Comparison of ENCODE assay signal across 20 cellular contexts in the genomic region with DNA sequence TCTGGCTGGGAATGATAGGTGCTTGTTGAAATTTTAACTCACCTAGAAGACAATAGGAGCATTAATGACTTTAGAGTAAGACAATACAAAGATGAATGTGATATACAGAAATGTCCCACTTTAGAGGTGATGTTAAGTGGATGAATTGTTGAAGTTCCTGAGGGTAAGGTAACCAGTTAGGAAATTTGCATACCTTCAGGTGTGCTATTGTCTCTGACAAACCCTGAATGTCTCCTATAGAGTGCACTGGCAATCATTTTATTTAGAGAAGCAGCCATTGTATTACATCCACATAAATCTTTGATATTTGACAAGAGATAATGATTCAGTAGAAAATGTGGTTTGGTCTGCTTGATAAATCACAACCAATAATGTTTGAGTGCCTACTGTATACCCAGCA.
A peak's percentile ranks its signal among the peaks of the same experiment; 100 is the strongest.
DNase-seq lines count a peak whose midpoint lies in the region; ATAC-seq, FAIRE-seq and TF ChIP-seq lines count a peak whose summit lies in the region.
"Had no signal": no experiment of that assay in that cellular context is flagged by ENCODE, and none has a peak within 500 bp of the region (broad histone marks: within the 10 kb centered on the region; RNA-seq: fewer than 3 reads in every experiment).

No MANE protein-coding gene starts in this region.

- TF ChIP-seq EP300 in H1 (IDR thresholded peaks at IDR 0.05; ENCODE audit: borderline replicate concordance in 1 of 2, low read depth in 2 of 2, low read length in 2 of 2) = no peak
- no peak for TF ChIP-seq EP300 in SK-N-SH (IDR thresholded peaks at IDR 0.05; ENCODE audit: borderline replicate concordance in 1 of 2, low read depth in 1 of 2, low read length in 1 of 2)

- TF ChIP-seq RAD21 in H1 (IDR thresholded peaks at IDR 0.05 in 1 of 2, conservative IDR thresholded peaks at IDR 0.05 in 1 of 2; ENCODE audit: low read depth in 2 of 2, low read length in 2 of 2) (no peak), SK-N-SH (IDR thresholded peaks at IDR 0.05; ENCODE audit: low read length) (no peak)

- H3K9ac ChIP-seq in HUES48 (ENCODE audit: low read depth, low read length) (no peak overlapping the region), H1 (replicated peaks in 1 of 4; ENCODE audit: extremely low read depth in 1 of 4, low read depth in 3 of 4, low read length in 3 of 4) (no peak overlapping the region), mesendoderm (ENCODE audit: low read length) (no peak overlapping the region), SK-N-SH (no peak overlapping the region)
- H3K9ac ChIP-seq: BLaER1 had no signal

- H3K56ac ChIP-seq in H1 (replicated peaks; ENCODE audit: insufficient read length, low read depth, low read length) (no peak overlapping the region), mesendoderm (ENCODE audit: low read length) (no peak overlapping the region)

- H3K27ac ChIP-seq in HUES48 (ENCODE audit: low read depth, low read length) (peak overlapping the region; percentile 42), H1 (ENCODE audit: low read depth, low read length) (no peak overlapping the region), mesendoderm (ENCODE audit: low read depth, low read length) (no peak overlapping the region), SK-N-SH (ENCODE audit: low read depth in 2 of 2, low read length in 1 of 2) (no peak overlapping the region), foreskin keratinocyte (no peak overlapping the region), SJCRH30 (no peak overlapping the region)
- H3K27ac ChIP-seq: BLaER1, C4-2B had no signal

- no peak overlapping the region for H2BK15ac ChIP-seq in H1 (ENCODE audit: low read length)
- no peak overlapping the region for H2BK15ac ChIP-seq in mesendoderm (replicated peaks; ENCODE audit: low read depth)

- no peak overlapping the region for H3K23ac ChIP-seq in H1 (ENCODE audit: insufficient read length)
- no peak overlapping the region for H3K23ac ChIP-seq in mesendoderm (ENCODE audit: low read length)

- H3K79me1 ChIP-seq in H1 (ENCODE audit: low read depth, low read length) (no peaks in the 10 kb centered on the region), mesendoderm (ENCODE audit: low read length) (no peaks in the 10 kb centered on the region)

- H3K4me3 ChIP-seq in HUES48 (ENCODE audit: low read depth, low read length) = no peak overlapping the region
- no peak overlapping the region for H3K4me3 ChIP-seq in H1 (ENCODE audit: extremely low read depth in 1 of 4, insufficient read depth in 2 of 4, low read depth in 3 of 4, low read length in 4 of 4)
- no peak overlapping the region for H3K4me3 ChIP-seq in mesendoderm (ENCODE audit: low read length)
- H3K4me3 ChIP-seq in SK-N-SH (ENCODE audit: low read depth in 2 of 2, low read length in 1 of 2) = no peak overlapping the region
- H3K4me3 ChIP-seq in SJCRH30 = no peak overlapping the region
- H3K4me3 ChIP-seq: BLaER1 had no signal

- POLR2A ChIA-PET in H1 (lab: Charles Lee; ENCODE audit: partially characterized antibody) (no interaction called here), SK-N-SH (lab: Yijun Ruan, JAX) (no interaction called here)

- H4K5ac ChIP-seq in H1 (ENCODE audit: insufficient read length, low read depth, low read length) (no peak overlapping the region), mesendoderm (ENCODE audit: low read length) (no peak overlapping the region)

- no peak overlapping the region for H4K91ac ChIP-seq in H1 (replicated peaks; ENCODE audit: insufficient read length, low read length)

- no peak for TF ChIP-seq POLR2A in H1 (IDR thresholded peaks at IDR 0.05; ENCODE audit: control extremely low read depth in 1 of 2, low read depth in 2 of 2, low read length in 2 of 2)

- FAIRE-seq in H1 (lab: Jason Lieb, UNC) = peak; percentile 65
- FAIRE-seq: G401.6, GM12892, GM19239 had no signal

- no peak overlapping the region for H2BK120ac ChIP-seq in H1 (replicated peaks; ENCODE audit: low read depth, low read length)
- H2BK120ac ChIP-seq in mesendoderm (ENCODE audit: low read depth, low read length) = no peak overlapping the region

- no peaks in the 10 kb centered on the region for H4K20me1 ChIP-seq in H1 (replicated peaks in 1 of 2; ENCODE audit: control insufficient read depth in 1 of 2, insufficient read depth in 2 of 2, low read length in 2 of 2)
- no peaks in the 10 kb centered on the region for H4K20me1 ChIP-seq in SK-N-SH (ENCODE audit: insufficient read depth)
- H4K20me1 ChIP-seq: BLaER1 had no signal

- TF ChIP-seq CTCF in H1 (IDR thresholded peaks at IDR 0.05; ENCODE audit: control extremely low read depth in 1 of 3, insufficient read depth in 1 of 3, low read depth in 1 of 3, low read length in 3 of 3) (no peak), SK-N-SH (IDR thresholded peaks at IDR 0.05) (no peak), foreskin keratinocyte (conservative IDR thresholded peaks at IDR 0.05) (no peak)

- no peak overlapping the region for H2AFZ ChIP-seq in H1 (ENCODE audit: low read length)
- H2AFZ ChIP-seq in SK-N-SH (ENCODE audit: low read depth) = no peak overlapping the region

- no peak overlapping the region for H2BK12ac ChIP-seq in H1 (ENCODE audit: low read depth, low read length)

- H3K14ac ChIP-seq in H1 (ENCODE audit: insufficient read length) = no peak overlapping the region

- no peaks in the 10 kb centered on the region for H3K36me3 ChIP-seq in HUES48 (ENCODE audit: control insufficient read depth, insufficient read depth, low read length)
- H3K36me3 ChIP-seq in H1 (ENCODE audit: control insufficient read depth in 2 of 4, insufficient read depth in 4 of 4, low read length in 3 of 4) = peaks cover 0 to 3% (median 0%) of the 10 kb centered on the region in 4 experiments; a peak in 1 of 8 replicates
- no peaks in the 10 kb centered on the region for H3K36me3 ChIP-seq in mesendoderm (ENCODE audit: control insufficient read depth, insufficient read depth, low read length)
- no peaks in the 10 kb centered on the region for H3K36me3 ChIP-seq in SK-N-SH (replicated peaks in 1 of 2; ENCODE audit: control insufficient read depth in 1 of 2, insufficient read depth in 2 of 2, low read length in 1 of 2)
- H3K36me3 ChIP-seq in SJCRH30 = no peaks in the 10 kb centered on the region
- H3K36me3 ChIP-seq: BLaER1 had no signal

- H3K9me2 ChIP-seq in SK-N-SH = no peaks in the 10 kb centered on the region

- H3K79me2 ChIP-seq in H1 (ENCODE audit: control insufficient read depth in 1 of 2, insufficient read depth in 2 of 2, low read length in 2 of 2) (no peaks in the 10 kb centered on the region), mesendoderm (ENCODE audit: control insufficient read depth, insufficient read depth, low read length) (no peaks in the 10 kb centered on the region), SK-N-SH (ENCODE audit: insufficient read depth) (no peaks in the 10 kb centered on the region)

- no peak overlapping the region for H3K18ac ChIP-seq in H1 (ENCODE audit: extremely low read depth, low read length)
- H3K18ac ChIP-seq in mesendoderm (ENCODE audit: low read length) = no peak overlapping the region

- H3K4ac ChIP-seq in H1 (replicated peaks; ENCODE audit: insufficient read length, low read depth, low read length) = no peak overlapping the region
- no peak overlapping the region for H3K4ac ChIP-seq in mesendoderm (ENCODE audit: low read depth, low read length)

- peaks cover 18% of the 10 kb centered on the region for H3K4me1 ChIP-seq in HUES48 (ENCODE audit: control insufficient read depth, insufficient read depth, low read length)
- peaks cover 0 to 3% (median 2%) of the 10 kb centered on the region in 4 experiments; a peak in 2 of 7 replicates for H3K4me1 ChIP-seq in H1 (replicated peaks in 1 of 4; ENCODE audit: control insufficient read depth in 3 of 4, insufficient read depth in 4 of 4, low read length in 3 of 4)
- no peaks in the 10 kb centered on the region for H3K4me1 ChIP-seq in mesendoderm (ENCODE audit: control insufficient read depth, low read depth, low read length)
- H3K4me1 ChIP-seq in SK-N-SH (ENCODE audit: control insufficient read depth in 1 of 2, insufficient read depth in 2 of 2, low read depth in 1 of 2, low read length in 1 of 2) = no peaks in the 10 kb centered on the region
- no peaks in the 10 kb centered on the region for H3K4me1 ChIP-seq in foreskin keratinocyte
- no peaks in the 10 kb centered on the region for H3K4me1 ChIP-seq in SJCRH30
- H3K4me1 ChIP-seq: BLaER1, Caco-2 had no signal

- H2AK5ac ChIP-seq in H1 (ENCODE audit: low read depth, low read length) (no peak overlapping the region), mesendoderm (ENCODE audit: low read length) (no peak overlapping the region)

- H3K9me3 ChIP-seq in HUES48 (ENCODE audit: control insufficient read depth, insufficient read depth, low read length) (no peaks in the 10 kb centered on the region), H1 (ENCODE audit: insufficient read depth in 2 of 2, low read depth in 1 of 2, low read length in 1 of 2) (peaks cover 0 to 3% of the 10 kb centered on the region in 2 experiments; a peak in 1 of 4 replicates), SK-N-SH (no peaks in the 10 kb centered on the region), SJCRH30 (replicated peaks) (no peaks in the 10 kb centered on the region; the same call in 1 of the 2 replicates)
- H3K9me3 ChIP-seq: Caco-2 had no signal

- H3K23me2 ChIP-seq in H1 (ENCODE audit: low read depth, low read length) = no peaks in the 10 kb centered on the region

- H2BK20ac ChIP-seq in H1 (ENCODE audit: low read length) = no peak overlapping the region

- H3F3A ChIP-seq in SK-N-SH (replicated peaks; ENCODE audit: insufficient read depth) = no peaks in the 10 kb centered on the region

- H3K4me2 ChIP-seq in H1 (ENCODE audit: insufficient read depth in 1 of 2, low read depth in 2 of 2, low read length in 2 of 2) = no peak overlapping the region
- no peak overlapping the region for H3K4me2 ChIP-seq in mesendoderm (ENCODE audit: low read length)
- no peak overlapping the region for H3K4me2 ChIP-seq in SK-N-SH
- H3K4me2 ChIP-seq: BLaER1 had no signal

- CTCF ChIA-PET in H1 (lab: Charles Lee; ENCODE audit: partially characterized antibody) = interaction anchor here (1.0 kb wide), 1 partner anchor 30 kb away, joined by 3 read pairs; no protein-coding TSS in a partner anchor
- CTCF ChIA-PET in SK-N-SH (lab: Yijun Ruan, JAX) = interaction anchor here (0.6 kb wide), 1 partner anchor 204 kb away, joined by 3 read pairs; no protein-coding TSS in a partner anchor

- ATAC-seq in foreskin keratinocyte = no peak
- ATAC-seq: CD8-positive, alpha-beta T cell had no signal

- H3K27me3 ChIP-seq in HUES48 (ENCODE audit: control insufficient read depth, insufficient read depth, low read length) (no peaks in the 10 kb centered on the region), H1 (replicated peaks in 1 of 4; ENCODE audit: control insufficient read depth in 3 of 4, extremely low read depth in 1 of 4, insufficient read depth in 3 of 4, low read length in 3 of 4) (no peaks in the 10 kb centered on the region), mesendoderm (ENCODE audit: insufficient read depth, low read length, poor library complexity) (no peaks in the 10 kb centered on the region), SK-N-SH (ENCODE audit: insufficient read depth) (no peaks in the 10 kb centered on the region), foreskin keratinocyte (no peaks in the 10 kb centered on the region), SJCRH30 (no peaks in the 10 kb centered on the region)
- H3K27me3 ChIP-seq: BLaER1 had no signal

- no peak for DNase-seq in H1 (ENCODE audit: low read depth in 1 of 2, low spot score in 2 of 2)
- DNase-seq in mesendoderm = peak; percentile 14
- no peak for DNase-seq in SK-N-SH
- no peak for DNase-seq in activated CD4-positive, alpha-beta T cell treated with anti-CD3 and anti-CD28 coated beads, Interleukin-2, amount 50 U/mL, for 48 hours
- no peak for DNase-seq in foreskin keratinocyte
- no peak for DNase-seq in SJCRH30
- DNase-seq: Caco-2; CD4-positive, CD25-positive, alpha-beta regulatory T cell; CD8-positive, alpha-beta T cell; DMS153; DND-41; GOT3; H7; HCEC 1CT had no signal

- no peak overlapping the region for H4K8ac ChIP-seq in H1 (ENCODE audit: extremely low read depth, insufficient read depth, low read length)
- H4K8ac ChIP-seq in mesendoderm (ENCODE audit: low read depth, low read length) = no peak overlapping the region

- H2BK5ac ChIP-seq in H1 (ENCODE audit: low read depth, low read length) = no peak overlapping the region
- no peak overlapping the region for H2BK5ac ChIP-seq in mesendoderm (ENCODE audit: low read length)
